In the genomic region with DNA sequence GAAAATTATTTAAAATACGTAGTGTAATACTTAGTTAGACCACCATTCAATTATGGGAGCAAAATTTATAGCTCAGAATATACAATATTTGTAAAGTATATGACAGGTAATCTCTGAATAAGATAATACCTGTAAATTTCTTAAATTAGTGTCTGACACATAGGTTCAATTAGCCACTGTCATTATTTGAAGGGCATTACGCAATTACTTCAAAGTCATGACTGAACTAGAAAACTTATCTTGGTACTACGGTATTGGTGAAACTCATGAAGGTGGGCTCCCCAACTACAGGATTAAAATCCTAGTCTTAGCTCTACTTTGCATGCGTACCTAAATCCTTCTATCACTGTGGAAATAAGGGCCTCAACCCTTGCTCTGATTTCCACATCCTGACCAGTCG, we compare ENCODE assay signal across 5 cellular contexts.
"Had no signal": no experiment of that assay in that cellular context is flagged by ENCODE, and none has a peak within 500 bp of the region (broad histone marks: within the 10 kb centered on the region; RNA-seq: fewer than 3 reads in every experiment).

No MANE protein-coding gene starts in this region.

- H3K4me3 ChIP-seq: K562 had no signal

- H3K27ac ChIP-seq: HL-60 had no signal

- ATAC-seq: HepG2, K562 had no signal

- DNase-seq: KBM-7, KG1 had no signal
